19 cellular contexts compared by ENCODE assay signal in genomic region chr20:4165984-4166725, GRCh38. TPM values are rescaled to one million over a fixed set of nuclear protein-coding genes. Genes with fewer than 3 reads are reported as not detected.
DNase-seq lines count a peak whose midpoint lies in the region; ATAC-seq and TF ChIP-seq lines count a peak whose summit lies in the region.
"Had no signal": no experiment of that assay in that cellular context is flagged by ENCODE, and none has a peak within 500 bp of the region (broad histone marks: within the 10 kb centered on the region; RNA-seq: fewer than 3 reads in every experiment).

No MANE protein-coding gene starts in this region.

- H3K27ac ChIP-seq in Panc1 (ENCODE audit: low read length) (0 out of 2 replicates have a peak overlapping the region, but pooled peaks have one; percentile 51), temporal lobe (ENCODE audit: low read depth, low read length) (peak overlapping the region; percentile 90)

- H3K4me1 ChIP-seq in Panc1 (ENCODE audit: control insufficient read depth, insufficient read depth, low read length) = peaks cover 58% of the 10 kb centered on the region

- H3K4me1 Mint-ChIP-seq in activated CD8-positive, alpha-beta T cell treated with anti-CD3 and anti-CD28 coated beads for 36 hours (ENCODE audit: low read depth) = peaks cover 33% of the 10 kb centered on the region
- peaks cover 39% of the 10 kb centered on the region for H3K4me1 Mint-ChIP-seq in activated CD8-positive, alpha-beta T cell treated with anti-CD3 and anti-CD28 coated beads, Interleukin-2, amount 10 ng/mL, durations not matched to agents 7 days and 5 days (ENCODE audit: low read depth)
- peaks cover 18% of the 10 kb centered on the region for H3K4me1 Mint-ChIP-seq in glutamatergic neuron (ENCODE audit: low read depth, unreplicated experiment)
- H3K4me1 Mint-ChIP-seq: memory B cell had no signal

- ATAC-seq in activated CD8-positive, alpha-beta T cell treated with anti-CD3 and anti-CD28 coated beads for 36 hours = peak; percentile 40
- ATAC-seq in activated CD8-positive, alpha-beta T cell treated with anti-CD3 and anti-CD28 coated beads, Interleukin-2, amount 10 ng/mL, durations not matched to agents 7 days and 5 days = no peak
- ATAC-seq in Panc1 = no peak
- ATAC-seq: activated CD4-positive, CD25-positive, alpha-beta regulatory T cell treated with anti-CD3 and anti-CD28 coated beads, Interleukin-2, amount 50 U/mL, for 24 hours had no signal

- no peak for TF ChIP-seq CTCF in activated CD8-positive, alpha-beta T cell treated with anti-CD3 and anti-CD28 coated beads for 36 hours (IDR thresholded peaks at IDR 0.05)
- TF ChIP-seq CTCF in Panc1 (IDR thresholded peaks at IDR 0.05) = no peak
- no peak for TF ChIP-seq CTCF in glutamatergic neuron (IDR thresholded peaks at IDR 0.05; ENCODE audit: partially characterized antibody, unreplicated experiment)

- H3K27ac Mint-ChIP-seq in activated CD8-positive, alpha-beta T cell treated with anti-CD3 and anti-CD28 coated beads for 36 hours = no peak overlapping the region
- no peak overlapping the region for H3K27ac Mint-ChIP-seq in activated CD8-positive, alpha-beta T cell treated with anti-CD3 and anti-CD28 coated beads, Interleukin-2, amount 10 ng/mL, durations not matched to agents 7 days and 5 days
- H3K27ac Mint-ChIP-seq in glutamatergic neuron (ENCODE audit: unreplicated experiment) = peak overlapping the region; percentile 43
- H3K27ac Mint-ChIP-seq: memory B cell, nephron progenitor cell had no signal

- no peaks in the 10 kb centered on the region for H3K9me3 ChIP-seq in Panc1 (ENCODE audit: control insufficient read depth, insufficient read depth, low read depth, low read length)

- peaks cover 8% of the 10 kb centered on the region for H3K27me3 Mint-ChIP-seq in activated CD8-positive, alpha-beta T cell treated with anti-CD3 and anti-CD28 coated beads for 36 hours
- no peaks in the 10 kb centered on the region for H3K27me3 Mint-ChIP-seq in activated CD8-positive, alpha-beta T cell treated with anti-CD3 and anti-CD28 coated beads, Interleukin-2, amount 10 ng/mL, durations not matched to agents 7 days and 5 days (ENCODE audit: low read depth)
- H3K27me3 Mint-ChIP-seq in glutamatergic neuron (ENCODE audit: unreplicated experiment) = peaks cover 7% of the 10 kb centered on the region

- no TSS peak for BruUV-seq in Panc1 (replicated peaks; lab: Mats Ljungman, UMichigan)

- intact Hi-C loops in activated CD8-positive, alpha-beta T cell treated with anti-CD3 and anti-CD28 coated beads for 36 hours (cut with micrococcal nuclease) = loop anchor here (5.0 kb wide), 1 partner anchor 34 kb away; no protein-coding TSS in a partner anchor
- intact Hi-C loops in Panc1 (cut with micrococcal nuclease; ENCODE audit: unreplicated experiment) = no loop called here

- H3K36me3 Mint-ChIP-seq in activated CD8-positive, alpha-beta T cell treated with anti-CD3 and anti-CD28 coated beads for 36 hours (ENCODE audit: low read depth) = no peaks in the 10 kb centered on the region
- no peaks in the 10 kb centered on the region for H3K36me3 Mint-ChIP-seq in activated CD8-positive, alpha-beta T cell treated with anti-CD3 and anti-CD28 coated beads, Interleukin-2, amount 10 ng/mL, durations not matched to agents 7 days and 5 days (ENCODE audit: low read depth)
- no peaks in the 10 kb centered on the region for H3K36me3 Mint-ChIP-seq in glutamatergic neuron (ENCODE audit: unreplicated experiment)
- H3K36me3 Mint-ChIP-seq: memory B cell had no signal

- no peak overlapping the region for H3K4me3 Mint-ChIP-seq in activated CD8-positive, alpha-beta T cell treated with anti-CD3 and anti-CD28 coated beads for 36 hours
- H3K4me3 Mint-ChIP-seq in activated CD8-positive, alpha-beta T cell treated with anti-CD3 and anti-CD28 coated beads, Interleukin-2, amount 10 ng/mL, durations not matched to agents 7 days and 5 days = no peak overlapping the region
- peak overlapping the region; percentile 8 for H3K4me3 Mint-ChIP-seq in glutamatergic neuron (ENCODE audit: unreplicated experiment)
- H3K4me3 Mint-ChIP-seq: memory B cell had no signal

- POLR2A ChIA-PET in activated CD8-positive, alpha-beta T cell treated with anti-CD3 and anti-CD28 coated beads for 36 hours (lab: Charles Lee) = interaction anchor here (0.7 to 1.6 kb wide), 2 partner anchors 11 to 84 kb away, joined by 4 read pairs; no protein-coding TSS in a partner anchor
- POLR2A ChIA-PET in activated CD8-positive, alpha-beta T cell treated with anti-CD3 and anti-CD28 coated beads, Interleukin-2, amount 10 ng/mL, durations not matched to agents 7 days and 5 days (lab: Charles Lee) = no interaction called here
- POLR2A ChIA-PET in Panc1 (lab: Charles Lee) = no interaction called here

- no peak overlapping the region for H3K4me3 ChIP-seq in Panc1 (ENCODE audit: low read depth in 2 of 2, low read length in 2 of 2)

- H3K9me3 Mint-ChIP-seq in activated CD8-positive, alpha-beta T cell treated with anti-CD3 and anti-CD28 coated beads for 36 hours = no peaks in the 10 kb centered on the region
- no peaks in the 10 kb centered on the region for H3K9me3 Mint-ChIP-seq in activated CD8-positive, alpha-beta T cell treated with anti-CD3 and anti-CD28 coated beads, Interleukin-2, amount 10 ng/mL, durations not matched to agents 7 days and 5 days (ENCODE audit: insufficient read depth)
- H3K9me3 Mint-ChIP-seq in glutamatergic neuron (ENCODE audit: unreplicated experiment) = peaks cover 13% of the 10 kb centered on the region
- H3K9me3 Mint-ChIP-seq: memory B cell, nephron progenitor cell had no signal

- H3K27me3 ChIP-seq in Panc1 (ENCODE audit: control insufficient read depth, insufficient read depth, low read length) = no peaks in the 10 kb centered on the region

- H3K36me3 ChIP-seq in Panc1 (ENCODE audit: control insufficient read depth, insufficient read depth, low read length) = no peaks in the 10 kb centered on the region

- in situ Hi-C loops in Panc1 (cut with HindIII; ENCODE audit: low pct_unique_long_range_greater_than_20kb, low sequenced_read_pairs) = no loop called here

- CTCF ChIA-PET in activated CD8-positive, alpha-beta T cell treated with anti-CD3 and anti-CD28 coated beads for 36 hours (lab: Charles Lee) = interaction anchor here (0.6 to 1.5 kb wide), 5 partner anchors 40 to 82 kb away, joined by 3 to 5 read pairs (median 3); no protein-coding TSS in a partner anchor
- CTCF ChIA-PET in activated CD8-positive, alpha-beta T cell treated with anti-CD3 and anti-CD28 coated beads, Interleukin-2, amount 10 ng/mL, durations not matched to agents 7 days and 5 days (lab: Charles Lee) = interaction anchor here (1.1 to 1.8 kb wide), 3 partner anchors 11 to 74 kb away, joined by 5 to 6 read pairs (median 5); no protein-coding TSS in a partner anchor
- CTCF ChIA-PET in Panc1 (lab: Charles Lee) = interaction anchor here (0.6 kb wide), 1 partner anchor 284 kb away, joined by 4 read pairs; no protein-coding TSS in a partner anchor

- DNase-seq in activated CD8-positive, alpha-beta T cell treated with anti-CD3 and anti-CD28 coated beads for 36 hours = no peak
- DNase-seq in activated CD8-positive, alpha-beta T cell treated with anti-CD3 and anti-CD28 coated beads, Interleukin-2, amount 10 ng/mL, durations not matched to agents 7 days and 5 days = no peak
- DNase-seq in Panc1 (ENCODE audit: low read depth, low spot score) (no peak), glutamatergic neuron (no peak), H4 (ENCODE audit: low spot score) (no peak), MV-4-11 (lab: John Stamatoyannopoulos, UW) (no peak), NCI-H1930 (lab: John Stamatoyannopoulos, UW) (no peak)
- DNase-seq: activated CD8-positive, alpha-beta memory T cell treated with anti-CD3 and anti-CD28 coated beads, Interleukin-2, amount 50 U/mL, for 4 hours; activated naive CD4-positive, alpha-beta T cell treated with anti-CD3 and anti-CD28 coated beads, Interleukin-2, amount 50 U/mL, for 16 hours; cortex of kidney; foreskin fibroblast; MM.1S; NCI-H187; NCI-H446; nephron progenitor cell; T1000 had no signal

RNA-seq across cellular contexts. Expression of gene SMOX, which starts 17.5 kb away (rescaled TPM):
- total RNA-seq in activated CD8-positive, alpha-beta T cell treated with anti-CD3 and anti-CD28 coated beads for 36 hours = 1 to 10 TPM; 7.0 to 8.4 TPM
- 1 to 10 TPM; 1.3 to 1.7 TPM for total RNA-seq in activated CD8-positive, alpha-beta T cell treated with anti-CD3 and anti-CD28 coated beads, Interleukin-2, amount 10 ng/mL, durations not matched to agents 7 days and 5 days
- total RNA-seq in Panc1 (2021; ENCODE audit: unreplicated experiment) = 33.8 TPM
- 27.6 TPM for polyA plus RNA-seq in Panc1 (2012; ENCODE audit: insufficient read length)
- total RNA-seq in glutamatergic neuron (ENCODE audit: unreplicated experiment) = 14.8 TPM
- 7.6 TPM for total RNA-seq in temporal lobe
- 9.1 and 12.2 TPM in 2 replicates for total RNA-seq in H4 (2014; rRNA removed; shearing (Covaris generic))
